ENCODE assay signal across 8 cellular contexts in the genomic region with DNA sequence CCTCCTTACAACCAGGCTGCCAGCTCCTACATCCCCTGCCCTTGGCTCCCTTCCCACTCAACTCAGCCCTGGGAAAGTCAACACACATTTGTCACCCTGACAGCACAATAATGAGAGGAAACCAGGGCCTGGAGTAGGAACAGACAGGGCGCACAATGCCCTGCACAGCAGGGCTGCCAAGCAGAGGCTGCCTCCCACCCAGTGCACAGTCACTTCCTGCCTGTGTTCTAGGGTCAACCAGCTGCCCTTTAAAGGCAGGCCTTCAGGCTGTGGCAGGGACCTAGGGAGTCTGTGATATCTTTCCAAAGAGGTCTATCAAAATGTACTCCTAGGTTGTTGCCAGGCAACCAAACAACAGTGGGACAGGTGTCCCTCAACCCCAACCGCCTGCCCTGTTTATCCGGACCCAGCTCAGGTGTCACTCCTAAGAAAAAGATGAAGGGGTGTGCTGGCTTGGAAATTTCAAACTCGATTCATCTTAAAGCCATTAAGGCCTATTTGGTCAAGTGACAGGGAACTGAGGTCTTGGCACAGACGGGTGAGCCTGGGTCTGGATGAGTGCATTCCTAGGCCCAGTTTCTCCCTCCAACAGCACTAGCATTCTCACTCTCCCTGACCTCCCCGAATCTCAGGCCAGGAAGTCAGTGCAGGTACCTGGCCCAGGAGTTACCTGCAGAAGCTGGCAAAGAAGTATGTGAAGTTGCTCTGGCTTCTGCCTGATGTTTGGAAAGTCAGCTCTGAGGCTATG.
DNase-seq lines count a peak whose midpoint lies in the region; ATAC-seq, FAIRE-seq and TF ChIP-seq lines count a peak whose summit lies in the region.

No MANE protein-coding gene starts in this region.

- in situ Hi-C loops in HepG2 (cut with HindIII; ENCODE audit: extremely low pct_ligation_motif_present, low pct_unique_long_range_greater_than_20kb), result no loop called here

- H3K79me2 ChIP-seq in HepG2 (ENCODE audit: insufficient read depth, low read length), result no peaks in the 10 kb centered on the region

- no peaks in the 10 kb centered on the region for H4K20me1 ChIP-seq in HepG2 (ENCODE audit: insufficient read depth, low read length)

- H3K27me3 ChIP-seq in liver (ENCODE audit: control insufficient read depth in 4 of 4, insufficient read depth in 4 of 4, low read length in 3 of 4), result no peaks in the 10 kb centered on the region
- H3K27me3 ChIP-seq in HepG2 (ENCODE audit: control insufficient read depth in 1 of 2, insufficient read depth in 2 of 2, low read length in 2 of 2), result no peaks in the 10 kb centered on the region
- H3K27me3 ChIP-seq in right lobe of liver, result no peaks in the 10 kb centered on the region

- no peak overlapping the region for H3K4me3 ChIP-seq in liver (ENCODE audit: low read depth in 1 of 3, low read length in 3 of 3)
- no peak overlapping the region for H3K4me3 ChIP-seq in HepG2 (replicated peaks in 1 of 3; ENCODE audit: insufficient read depth in 1 of 3, low read depth in 2 of 3, low read length in 3 of 3)
- no peak overlapping the region for H3K4me3 ChIP-seq in right lobe of liver

- H3K4me1 ChIP-seq in liver (ENCODE audit: control insufficient read depth in 4 of 4, insufficient read depth in 4 of 4, low read length in 3 of 4) (no peaks in the 10 kb centered on the region), HepG2 (ENCODE audit: insufficient read depth, low read length) (peaks cover 16% of the 10 kb centered on the region), right lobe of liver (no peaks in the 10 kb centered on the region)

- intact Hi-C loops in HepG2 (cut with micrococcal nuclease; ENCODE audit: unreplicated experiment) (no loop called here), right lobe of liver (cut with DNase I) (loop anchor here in 1 of 2 donors (10.0 kb wide), 1 partner anchor 565 kb away; no protein-coding TSS in a partner anchor)

- ATAC-seq in HepG2 (no peak), right lobe of liver (peak; percentile 78 to 84 (median 82)), GM21381 (IDR thresholded peaks at IDR 0.05; ENCODE audit: unreplicated experiment) (no peak)

- no peak for TF ChIP-seq EP300 in HepG2 (IDR thresholded peaks at IDR 0.05; ENCODE audit: low read depth in 2 of 2, low read length in 2 of 2)
- TF ChIP-seq EP300 in HepG2 (CRISPR knock-in tag; IDR thresholded peaks at IDR 0.05; ENCODE audit: borderline replicate concordance), result no peak

- DNase-seq in HepG2 (ENCODE audit: low spot score) (no peak), right lobe of liver (peak in 1 of 3 donors; percentile 38), NAMALWA (ENCODE audit: low spot score) (no peak), AG08396 (ENCODE audit: low spot score) (no peak), AG08395 (ENCODE audit: low spot score) (no peak)

- CTCF ChIA-PET in HepG2 (lab: Yijun Ruan, JAX; ENCODE audit: low intra/inter-chr PET ratio, low total read pairs), result no interaction called here

- TF ChIP-seq RAD21 in liver (IDR thresholded peaks at IDR 0.05) (no peak), HepG2 (CRISPR knock-in tag; IDR thresholded peaks at IDR 0.05) (no peak)

- H3K9ac ChIP-seq in liver (ENCODE audit: low read depth in 1 of 2, low read length in 2 of 2) (no peak overlapping the region), HepG2 (ENCODE audit: insufficient read depth, low read depth, low read length) (no peak overlapping the region)

- H3K36me3 ChIP-seq in liver (ENCODE audit: control insufficient read depth in 4 of 4, insufficient read depth in 3 of 4, low read depth in 1 of 4, low read length in 3 of 4) (no peaks in the 10 kb centered on the region), HepG2 (replicated peaks in 1 of 2; ENCODE audit: control insufficient read depth in 1 of 2, insufficient read depth in 2 of 2, low read length in 2 of 2) (peaks cover 4 to 25% of the 10 kb centered on the region in 2 experiments; a peak in 4 of 5 replicates), right lobe of liver (no peaks in the 10 kb centered on the region)

- no peak for FAIRE-seq in HepG2 (lab: Jason Lieb, UNC)

- H3K4me2 ChIP-seq in HepG2 (ENCODE audit: low read depth, low read length), result no peak overlapping the region

- H3K27ac ChIP-seq in liver (ENCODE audit: low read depth in 1 of 2, low read length in 2 of 2) (no peak overlapping the region), HepG2 (ENCODE audit: extremely low read length, insufficient read depth, low read length) (no peak overlapping the region), VCaP (peak overlapping the region; percentile 68), right lobe of liver (no peak overlapping the region)

- no peak overlapping the region for H2AFZ ChIP-seq in HepG2 (ENCODE audit: low read length)

- H3K9me3 ChIP-seq in liver (ENCODE audit: control insufficient read depth in 4 of 4, low read length in 3 of 4) (no peaks in the 10 kb centered on the region), HepG2 (ENCODE audit: low read length) (no peaks in the 10 kb centered on the region), right lobe of liver (no peaks in the 10 kb centered on the region)

- POLR2A ChIA-PET in HepG2 (lab: Yijun Ruan, JAX), result no interaction called here

- no peak for TF ChIP-seq POLR2A in HepG2 (IDR thresholded peaks at IDR 0.05; ENCODE audit: insufficient read depth in 1 of 2, low read depth in 2 of 2, low read length in 2 of 2)
- no peak for TF ChIP-seq POLR2A in right lobe of liver (IDR thresholded peaks at IDR 0.05)

- 75% methylated on average over 6 of the region's 6 CpGs for WGBS in liver
- WGBS in HepG2 (ENCODE audit: low lambda C conversion rate), result 95% methylated on average over 5 of the region's 6 CpGs
- WGBS in right lobe of liver (ENCODE audit: insufficient coverage, low coverage, low lambda C conversion rate, missing lambda C conversion rate), result no CpG with 5 or more reads among the region's 6 CpGs

- BruUV-seq in HepG2 (replicated peaks; lab: Mats Ljungman, UMichigan), result no TSS peak

- TF ChIP-seq CTCF in liver (IDR thresholded peaks at IDR 0.05; ENCODE audit: low read depth, low read length, missing input control) (no peak), HepG2 (CRISPR knock-in tag; IDR thresholded peaks at IDR 0.05) (no peak), VCaP (conservative IDR thresholded peaks at IDR 0.05) (no peak), right lobe of liver (IDR thresholded peaks at IDR 0.05) (no peak)

TF ChIP-seq in liver, 16 proteins besides CTCF, POLR2A, EP300 and RAD21:
- no peak for TF ChIP-seq TAF1 (conservative IDR thresholded peaks at IDR 0.05)
- TF ChIP-seq NR2F2 (IDR thresholded peaks at IDR 0.05), result peak; percentile 93
- peak; percentile 52 for TF ChIP-seq SP1 (IDR thresholded peaks at IDR 0.05)
- TF ChIP-seq, protein P1, sequence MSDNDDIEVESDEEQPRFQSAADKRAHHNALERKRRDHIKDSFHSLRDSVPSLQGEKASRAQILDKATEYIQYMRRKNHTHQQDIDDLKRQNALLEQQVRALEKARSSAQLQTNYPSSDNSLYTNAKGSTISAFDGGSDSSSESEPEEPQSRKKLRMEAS (IDR thresholded peaks at IDR 0.05), result no peak
- TF ChIP-seq, protein P2, sequence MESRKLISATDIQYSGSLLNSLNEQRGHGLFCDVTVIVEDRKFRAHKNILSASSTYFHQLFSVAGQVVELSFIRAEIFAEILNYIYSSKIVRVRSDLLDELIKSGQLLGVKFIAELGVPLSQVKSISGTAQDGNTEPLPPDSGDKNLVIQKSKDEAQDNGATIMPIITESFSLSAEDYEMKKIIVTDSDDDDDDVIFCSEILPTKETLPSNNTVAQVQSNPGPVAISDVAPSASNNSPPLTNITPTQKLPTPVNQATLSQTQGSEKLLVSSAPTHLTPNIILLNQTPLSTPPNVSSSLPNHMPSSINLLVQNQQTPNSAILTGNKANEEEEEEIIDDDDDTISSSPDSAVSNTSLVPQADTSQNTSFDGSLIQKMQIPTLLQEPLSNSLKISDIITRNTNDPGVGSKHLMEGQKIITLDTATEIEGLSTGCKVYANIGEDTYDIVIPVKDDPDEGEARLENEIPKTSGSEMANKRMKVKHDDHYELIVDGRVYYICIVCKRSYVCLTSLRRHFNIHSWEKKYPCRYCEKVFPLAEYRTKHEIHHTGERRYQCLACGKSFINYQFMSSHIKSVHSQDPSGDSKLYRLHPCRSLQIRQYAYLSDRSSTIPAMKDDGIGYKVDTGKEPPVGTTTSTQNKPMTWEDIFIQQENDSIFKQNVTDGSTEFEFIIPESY (IDR thresholded peaks at IDR 0.05), result no peak

TF ChIP-seq in HepG2, 621 proteins besides CTCF, POLR2A, EP300 and RAD21:
- no peak for TF ChIP-seq ZNF510 (CRISPR knock-in tag; IDR thresholded peaks at IDR 0.05; ENCODE audit: low read depth)
- no peak for TF ChIP-seq KAT8 (CRISPR knock-in tag; IDR thresholded peaks at IDR 0.05)
- TF ChIP-seq, protein P3, sequence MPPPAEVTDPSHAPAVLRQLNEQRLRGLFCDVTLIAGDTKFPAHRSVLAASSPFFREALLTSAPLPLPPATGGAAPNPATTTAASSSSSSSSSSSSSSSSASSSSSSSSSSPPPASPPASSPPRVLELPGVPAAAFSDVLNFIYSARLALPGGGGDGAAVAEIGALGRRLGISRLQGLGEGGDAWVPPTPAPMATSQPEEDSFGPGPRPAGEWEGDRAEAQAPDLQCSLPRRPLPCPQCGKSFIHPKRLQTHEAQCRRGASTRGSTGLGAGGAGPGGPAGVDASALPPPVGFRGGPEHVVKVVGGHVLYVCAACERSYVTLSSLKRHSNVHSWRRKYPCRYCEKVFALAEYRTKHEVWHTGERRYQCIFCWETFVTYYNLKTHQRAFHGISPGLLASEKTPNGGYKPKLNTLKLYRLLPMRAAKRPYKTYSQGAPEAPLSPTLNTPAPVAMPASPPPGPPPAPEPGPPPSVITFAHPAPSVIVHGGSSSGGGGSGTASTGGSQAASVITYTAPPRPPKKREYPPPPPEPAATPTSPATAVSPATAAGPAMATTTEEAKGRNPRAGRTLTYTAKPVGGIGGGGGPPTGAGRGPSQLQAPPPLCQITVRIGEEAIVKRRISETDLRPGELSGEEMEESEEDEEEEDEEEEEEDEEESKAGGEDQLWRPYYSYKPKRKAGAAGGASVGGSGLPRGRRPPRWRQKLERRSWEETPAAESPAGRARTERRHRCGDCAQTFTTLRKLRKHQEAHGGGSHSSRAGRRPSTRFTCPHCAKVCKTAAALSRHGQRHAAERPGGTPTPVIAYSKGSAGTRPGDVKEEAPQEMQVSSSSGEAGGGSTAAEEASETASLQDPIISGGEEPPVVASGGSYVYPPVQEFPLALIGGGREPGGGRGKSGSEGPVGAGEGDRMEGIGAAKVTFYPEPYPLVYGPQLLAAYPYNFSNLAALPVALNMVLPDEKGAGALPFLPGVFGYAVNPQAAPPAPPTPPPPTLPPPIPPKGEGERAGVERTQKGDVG (CRISPR knock-in tag; IDR thresholded peaks at IDR 0.05; ENCODE audit: borderline replicate concordance), result no peak

Comparison
In these comparisons a context has a peak if more than half of its experiments do, and no peak if none do; other contexts are left out.
1. ATAC-seq: peak in right lobe of liver (4 of 4); none in HepG2 (single experiment) and GM21381 (single experiment).